8 cellular contexts compared by ENCODE assay signal in the genomic region with DNA sequence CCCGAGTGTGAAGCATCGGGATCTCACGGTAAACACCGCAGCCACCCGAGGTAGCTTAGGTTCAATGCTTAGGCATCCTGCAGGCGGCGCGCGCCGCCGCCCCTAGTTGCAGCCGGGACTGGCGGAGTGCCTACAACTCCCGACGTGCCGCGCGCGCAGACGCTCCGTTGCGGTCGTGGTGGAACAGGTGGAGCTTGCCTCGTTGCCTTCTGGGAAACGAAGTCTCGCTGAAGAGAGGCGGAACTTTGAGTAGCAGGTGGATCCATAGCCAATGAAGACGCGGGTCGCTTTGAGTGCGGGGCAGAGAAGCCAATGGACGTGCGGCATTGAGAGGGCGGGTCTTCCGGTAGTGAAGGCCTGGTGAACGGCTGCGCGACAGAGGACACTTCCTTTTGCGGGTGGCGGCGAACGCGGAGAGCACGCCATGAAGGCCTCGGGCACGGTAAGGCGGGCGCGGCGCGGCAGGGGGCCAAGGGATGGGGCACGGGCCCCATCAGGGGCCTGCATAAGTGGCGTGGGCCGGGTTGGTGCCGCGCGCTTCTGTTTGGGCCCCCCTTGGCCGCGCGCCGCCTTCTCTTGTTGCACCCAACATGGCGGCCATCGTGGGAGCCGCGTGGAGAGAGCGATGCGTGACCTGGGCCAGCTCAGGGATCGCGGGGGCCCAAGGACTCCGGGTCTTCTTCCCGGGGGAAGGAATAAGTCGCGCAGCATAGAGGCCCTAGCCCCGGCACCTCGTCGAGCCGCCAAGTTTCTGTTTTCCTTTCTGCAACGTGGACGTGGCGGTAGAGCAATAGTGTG. TPM values are rescaled to one million over a fixed set of nuclear protein-coding genes. Genes with fewer than 3 reads are reported as not detected.
DNase-seq lines count a peak whose midpoint lies in the region; ATAC-seq and TF ChIP-seq lines count a peak whose summit lies in the region.

A gene (plus strand): TSS at position 378 of the 798 bp plus-strand sequence. CDS start 47 bp downstream, at position 425.

- peaks cover 28% of the 10 kb centered on the region for H3K79me2 ChIP-seq in OCI-LY7 (ENCODE audit: insufficient read depth, low read depth, low read length)

- DNase-seq in DMS 273 treated with DMSO at 0.1 percent for 48 hours (lab: John Stamatoyannopoulos, UW) (peak; percentile 99), HuH-7.5 (ENCODE audit: low spot score) (peak; percentile 98), OCI-LY7 (ENCODE audit: low spot score) (peak; percentile 100), activated T-cell treated with anti-CD3 and anti-CD28 coated beads for 24 hours (ENCODE audit: low read depth) (peak; percentile 98), epidermal melanocyte (ENCODE audit: insufficient read length, low spot score) (peak; percentile 96)
- DNase-seq in stimulated activated CD8-positive, alpha-beta memory T cell treated with anti-CD3 and anti-CD28 coated beads, Interleukin-4, amount 100 ng/mL, for 24 hours (ENCODE audit: low read depth), result peak; percentile 97

- peak within 1 kb of the TSS; percentile 90 for H3K4me3 ChIP-seq in OCI-LY7 (ENCODE audit: low read depth, low read length, poor library complexity, severe bottlenecking)
- H3K4me3 ChIP-seq in mononuclear cell (ENCODE audit: low read length), result peak within 1 kb of the TSS; percentile 99

- ATAC-seq in GM21515 (IDR thresholded peaks at IDR 0.05; ENCODE audit: unreplicated experiment), result peak; percentile 88

- CTCF ChIA-PET in OCI-LY7 (lab: Charles Lee; ENCODE audit: unreplicated experiment), result interaction anchor here (0.6 to 1.1 kb wide), 10 partner anchors 10 to 1018 kb away, joined by 3 to 21 read pairs (median 9); no protein-coding TSS in a partner anchor

- H2AFZ ChIP-seq in OCI-LY7 (ENCODE audit: low read length), result peak within 1 kb of the TSS; percentile 95

- H3K9me3 ChIP-seq in OCI-LY7 (ENCODE audit: low read length) (no peaks in the 10 kb centered on the region), mononuclear cell (ENCODE audit: low read depth, low read length) (no peaks in the 10 kb centered on the region)

- H4K20me1 ChIP-seq in OCI-LY7 (ENCODE audit: insufficient read depth, low read length), result peaks cover 21% of the 10 kb centered on the region

- TF ChIP-seq CTCF in OCI-LY7 (conservative IDR thresholded peaks at IDR 0.05; ENCODE audit: low read length), result peak; percentile 93

- H3K27me3 ChIP-seq in mononuclear cell (ENCODE audit: insufficient read depth, low read length), result no peaks in the 10 kb centered on the region

- H3K27ac ChIP-seq in OCI-LY7 (ENCODE audit: low read depth, low read length, poor library complexity, severe bottlenecking), result peak within 1 kb of the TSS; percentile 65

- H3K4me1 ChIP-seq in OCI-LY7 (ENCODE audit: insufficient read depth, low read length, poor library complexity, severe bottlenecking) (peaks cover 36% of the 10 kb centered on the region), mononuclear cell (ENCODE audit: insufficient read depth, low read length) (peaks cover 25% of the 10 kb centered on the region)

- BruUV-seq in OCI-LY7 (replicated peaks; lab: Mats Ljungman, UMichigan), result no TSS peak

- POLR2A ChIA-PET in OCI-LY7 (lab: Charles Lee), result interaction anchor here (0.6 to 1.7 kb wide), 17 partner anchors 8 to 729 kb away, joined by 3 to 15 read pairs (median 5); a partner anchor contains a TSS

- H3K9me2 ChIP-seq in OCI-LY7 (ENCODE audit: insufficient read depth, low read length), result no peaks in the 10 kb centered on the region

- H3K36me3 ChIP-seq in OCI-LY7 (ENCODE audit: insufficient read depth, low read length), result peaks cover 49% of the 10 kb centered on the region

- intact Hi-C loops in OCI-LY7 (cut with micrococcal nuclease; ENCODE audit: unreplicated experiment), result loop anchor here (1.0 to 5.0 kb wide), 4 partner anchors 73 to 252 kb away; a partner anchor contains a TSS

- peak within 1 kb of the TSS; percentile 96 for H3K4me2 ChIP-seq in OCI-LY7 (ENCODE audit: low read length)

RNA-seq across cellular contexts. Expression of the gene that starts here (rescaled TPM):
- total RNA-seq in OCI-LY7 (2014; rRNA removed; shearing (Covaris generic)), result 2,643 and 3,019 TPM in 2 replicates
- 3,145 and 3,253 TPM in 2 replicates for total RNA-seq in OCI-LY7 (2022)
- 1,903 TPM for total RNA-seq in mononuclear cell

Comparison
In these comparisons a context has a peak if more than half of its experiments do, and no peak if none do; other contexts are left out.
1. Peak in every context shown above with its lines: DNase-seq, ATAC-seq, H3K4me3 ChIP-seq and H3K27ac ChIP-seq.